Comparison of ENCODE assay signal across 13 cellular contexts in the genomic region with DNA sequence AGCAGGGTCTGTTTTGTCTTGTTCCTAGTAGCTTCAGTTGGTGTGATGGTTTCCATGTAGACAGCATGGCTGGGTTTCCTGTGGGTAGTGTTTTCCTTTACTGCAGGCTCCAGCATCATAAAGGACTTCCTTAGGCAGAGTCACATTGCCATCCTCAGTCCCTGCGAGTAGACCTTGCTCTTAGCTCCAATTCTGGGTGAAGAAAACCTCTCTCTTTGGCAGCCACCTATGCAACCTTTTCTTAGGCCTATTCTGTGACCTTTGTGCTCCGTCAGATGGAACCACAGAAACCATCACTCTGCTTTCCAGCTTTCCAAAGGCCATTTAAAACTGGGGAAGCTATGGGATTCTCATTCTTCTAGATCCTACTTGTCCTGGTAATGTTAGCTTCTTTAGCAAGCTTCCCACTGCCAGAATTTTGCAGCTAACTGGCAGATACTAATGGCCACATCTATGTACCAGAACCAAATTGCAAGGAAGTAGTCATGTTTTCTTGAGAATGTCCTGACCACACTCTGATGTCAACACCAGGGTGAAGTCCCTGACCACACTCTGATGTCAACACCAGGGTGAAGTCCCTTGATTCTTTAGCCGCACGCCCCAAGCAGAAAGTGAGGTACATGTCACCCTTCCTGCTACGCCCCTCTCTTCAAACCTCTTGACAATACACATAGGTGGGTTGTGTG.
DNase-seq lines count a peak whose midpoint lies in the region; ATAC-seq and TF ChIP-seq lines count a peak whose summit lies in the region.
"Had no signal": no experiment of that assay in that cellular context is flagged by ENCODE, and none has a peak within 500 bp of the region (broad histone marks: within the 10 kb centered on the region; RNA-seq: fewer than 3 reads in every experiment).

No MANE protein-coding gene starts in this region.

- no peak overlapping the region for H3K27ac ChIP-seq in naive thymus-derived CD4-positive, alpha-beta T cell (ENCODE audit: low read depth, low read length)
- no peak overlapping the region for H3K27ac ChIP-seq in hepatocyte
- H3K27ac ChIP-seq in A673 (ENCODE audit: low read depth, low read length, poor library complexity, severe bottlenecking), result no peak overlapping the region
- H3K27ac ChIP-seq: A549 had no signal

- H3K27me3 Mint-ChIP-seq in activated CD4-positive, alpha-beta T cell treated with anti-CD3 and anti-CD28 coated beads for 36 hours, result no peaks in the 10 kb centered on the region
- H3K27me3 Mint-ChIP-seq in naive thymus-derived CD4-positive, alpha-beta T cell, result peaks cover 0 to 1% (median 0%) of the 10 kb centered on the region in 5 donors
- H3K27me3 Mint-ChIP-seq in effector memory CD8-positive, alpha-beta T cell, result no peaks in the 10 kb centered on the region

- H3K9me2 ChIP-seq in hepatocyte (replicated peaks; ENCODE audit: insufficient read depth), result no peaks in the 10 kb centered on the region

- ATAC-seq in activated CD4-positive, alpha-beta T cell treated with anti-CD3 and anti-CD28 coated beads for 36 hours, result peak; percentile 93
- ATAC-seq in GM21529 (IDR thresholded peaks at IDR 0.05; ENCODE audit: unreplicated experiment) (peak; percentile 98), HG03378 (IDR thresholded peaks at IDR 0.05; ENCODE audit: unreplicated experiment) (peak; percentile 97)
- ATAC-seq in naive thymus-derived CD4-positive, alpha-beta T cell, result peak; percentile 73
- no peak for ATAC-seq in effector memory CD8-positive, alpha-beta T cell (replicated peaks)
- ATAC-seq: A549 had no signal

- no peaks in the 10 kb centered on the region for H3K36me3 Mint-ChIP-seq in activated CD4-positive, alpha-beta T cell treated with anti-CD3 and anti-CD28 coated beads for 36 hours (ENCODE audit: low read depth)
- H3K36me3 Mint-ChIP-seq in naive thymus-derived CD4-positive, alpha-beta T cell, result peaks cover 0 to 9% (median 0%) of the 10 kb centered on the region in 5 donors
- H3K36me3 Mint-ChIP-seq in effector memory CD8-positive, alpha-beta T cell (ENCODE audit: insufficient read depth), result peaks cover 1% of the 10 kb centered on the region

- no peak overlapping the region for H3K4me3 ChIP-seq in naive thymus-derived CD4-positive, alpha-beta T cell (ENCODE audit: low read length)
- no peak overlapping the region for H3K4me3 ChIP-seq in hepatocyte
- H3K4me3 ChIP-seq in A673 (ENCODE audit: low read depth, low read length, poor library complexity, severe bottlenecking), result no peak overlapping the region
- H3K4me3 ChIP-seq: A549 had no signal

- intact Hi-C loops in activated CD4-positive, alpha-beta T cell treated with anti-CD3 and anti-CD28 coated beads for 36 hours (cut with DNase I, micrococcal nuclease), result no loop called here
- intact Hi-C loops in naive thymus-derived CD4-positive, alpha-beta T cell (cut with micrococcal nuclease), result no loop called here
- intact Hi-C loops in A673 (cut with micrococcal nuclease; ENCODE audit: unreplicated experiment), result no loop called here

- no peaks in the 10 kb centered on the region for H3K9me3 ChIP-seq in naive thymus-derived CD4-positive, alpha-beta T cell (ENCODE audit: control insufficient read depth in 2 of 3, low read length in 3 of 3)
- no peaks in the 10 kb centered on the region for H3K9me3 ChIP-seq in hepatocyte (ENCODE audit: low read depth)
- no peaks in the 10 kb centered on the region for H3K9me3 ChIP-seq in A673 (ENCODE audit: low read depth, low read length, poor library complexity, severe bottlenecking)
- H3K9me3 ChIP-seq: A549 had no signal

- no peak overlapping the region for H3K4me3 Mint-ChIP-seq in activated CD4-positive, alpha-beta T cell treated with anti-CD3 and anti-CD28 coated beads for 36 hours
- peak overlapping the region in 1 of 10 donors; percentile 47 for H3K4me3 Mint-ChIP-seq in naive thymus-derived CD4-positive, alpha-beta T cell
- no peak overlapping the region for H3K4me3 Mint-ChIP-seq in effector memory CD8-positive, alpha-beta T cell

- H3K4me1 ChIP-seq in naive thymus-derived CD4-positive, alpha-beta T cell (ENCODE audit: control insufficient read depth in 2 of 2, insufficient read depth in 2 of 2, low read length in 2 of 2), result no peaks in the 10 kb centered on the region
- H3K4me1 ChIP-seq in hepatocyte (ENCODE audit: insufficient read depth), result no peaks in the 10 kb centered on the region
- H3K4me1 ChIP-seq in A673 (ENCODE audit: insufficient read depth, low read length, poor library complexity, severe bottlenecking), result no peaks in the 10 kb centered on the region
- H3K4me1 ChIP-seq: A549 had no signal

- no peak overlapping the region for H3K4me2 ChIP-seq in hepatocyte
- H3K4me2 ChIP-seq: A549 had no signal

- H3K4me1 Mint-ChIP-seq in activated CD4-positive, alpha-beta T cell treated with anti-CD3 and anti-CD28 coated beads for 36 hours, result no peaks in the 10 kb centered on the region
- peaks cover 0 to 27% (median 0%) of the 10 kb centered on the region in 7 donors for H3K4me1 Mint-ChIP-seq in naive thymus-derived CD4-positive, alpha-beta T cell
- H3K4me1 Mint-ChIP-seq in effector memory CD8-positive, alpha-beta T cell (ENCODE audit: low read depth in 2 of 2), result no peaks in the 10 kb centered on the region

- no TSS peak for BruUV-seq in A673 (replicated peaks; lab: Mats Ljungman, UMichigan)

- DNase-seq in activated CD4-positive, alpha-beta T cell treated with anti-CD3 and anti-CD28 coated beads for 36 hours, result peak; percentile 52
- DNase-seq in activated CD4-positive, alpha-beta T cell treated with anti-CD3 and anti-CD28 coated beads for 1 hour, result no peak
- peak in 1 of 9 donors; percentile 57 for DNase-seq in naive thymus-derived CD4-positive, alpha-beta T cell
- DNase-seq in hepatocyte (ENCODE audit: low spot score) (no peak), A673 (ENCODE audit: low spot score) (no peak)
- DNase-seq in effector memory CD8-positive, alpha-beta T cell, result no peak
- DNase-seq: caudate nucleus; NCI-H2081 treated with DMSO at 0.1 percent for 48 hours; occipital lobe; stimulated activated naive CD4-positive, alpha-beta T cell had no signal

- H3K9me3 Mint-ChIP-seq in activated CD4-positive, alpha-beta T cell treated with anti-CD3 and anti-CD28 coated beads for 36 hours (ENCODE audit: low read depth), result peaks cover 4% of the 10 kb centered on the region
- peaks cover 0 to 8% (median 4%) of the 10 kb centered on the region in 11 donors for H3K9me3 Mint-ChIP-seq in naive thymus-derived CD4-positive, alpha-beta T cell
- no peaks in the 10 kb centered on the region for H3K9me3 Mint-ChIP-seq in effector memory CD8-positive, alpha-beta T cell

- peak overlapping the region; percentile 47 for H3K27ac Mint-ChIP-seq in activated CD4-positive, alpha-beta T cell treated with anti-CD3 and anti-CD28 coated beads for 36 hours
- peak overlapping the region in 1 of 9 donors; percentile 95 for H3K27ac Mint-ChIP-seq in naive thymus-derived CD4-positive, alpha-beta T cell
- no peak overlapping the region for H3K27ac Mint-ChIP-seq in effector memory CD8-positive, alpha-beta T cell

- POLR2A ChIA-PET in activated CD4-positive, alpha-beta T cell treated with anti-CD3 and anti-CD28 coated beads for 36 hours (lab: Charles Lee), result no interaction called here
- POLR2A ChIA-PET in naive thymus-derived CD4-positive, alpha-beta T cell (lab: Charles Lee), result no interaction called here
- POLR2A ChIA-PET in A673 (lab: Charles Lee; ENCODE audit: low non-redundant PET), result no interaction called here

- no peaks in the 10 kb centered on the region for H3K79me2 ChIP-seq in hepatocyte

- no peak for TF ChIP-seq CTCF in hepatocyte (IDR thresholded peaks at IDR 0.05; ENCODE audit: poor library complexity)
- no peak for TF ChIP-seq CTCF in A673 (conservative IDR thresholded peaks at IDR 0.05; ENCODE audit: low read depth, low read length)

- no peaks in the 10 kb centered on the region for H3K36me3 ChIP-seq in naive thymus-derived CD4-positive, alpha-beta T cell (ENCODE audit: control insufficient read depth in 2 of 3, insufficient read depth in 3 of 3, low read length in 3 of 3)
- H3K36me3 ChIP-seq in hepatocyte (replicated peaks; ENCODE audit: insufficient read depth, low read depth), result no peaks in the 10 kb centered on the region
- no peaks in the 10 kb centered on the region for H3K36me3 ChIP-seq in A673 (ENCODE audit: insufficient read depth, low read length, poor library complexity, severe bottlenecking)

- no peaks in the 10 kb centered on the region for H3K27me3 ChIP-seq in naive thymus-derived CD4-positive, alpha-beta T cell (ENCODE audit: control insufficient read depth in 2 of 2, insufficient read depth in 2 of 2, low read length in 2 of 2)
- no peaks in the 10 kb centered on the region for H3K27me3 ChIP-seq in hepatocyte
- H3K27me3 ChIP-seq in A673 (replicated peaks; ENCODE audit: insufficient read depth, low read depth, low read length, poor library complexity), result no peaks in the 10 kb centered on the region

- CTCF ChIA-PET in activated CD4-positive, alpha-beta T cell treated with anti-CD3 and anti-CD28 coated beads for 36 hours (lab: Charles Lee), result no interaction called here
- CTCF ChIA-PET in naive thymus-derived CD4-positive, alpha-beta T cell (lab: Charles Lee), result no interaction called here
- CTCF ChIA-PET in A673 (lab: Charles Lee), result no interaction called here

- no peaks in the 10 kb centered on the region for H4K20me1 ChIP-seq in hepatocyte (ENCODE audit: insufficient read depth, poor library complexity, severe bottlenecking)

- no peak overlapping the region for H2AFZ ChIP-seq in hepatocyte

- 94% methylated on average over 5 of the region's 5 CpGs for WGBS in hepatocyte (ENCODE audit: low lambda C conversion rate, missing lambda C conversion rate)
